In genomic region chr10:96414303-96414702, GRCh38 we compare ENCODE assay signal across 34 cellular contexts. TPM values are rescaled to one million over a fixed set of nuclear protein-coding genes. Genes with fewer than 3 reads are reported as not detected.
"Had no signal": no experiment of that assay in that cellular context is flagged by ENCODE, and none has a peak within 500 bp of the region (broad histone marks: within the 10 kb centered on the region; RNA-seq: fewer than 3 reads in every experiment).

No MANE protein-coding gene starts in this region.

- H3K9ac ChIP-seq: neural progenitor cell had no signal

- H3K27ac ChIP-seq: esophagus squamous epithelium, neural progenitor cell, prostate gland, stomach, thyroid gland had no signal

- H3K36me3 ChIP-seq: esophagus squamous epithelium, heart right ventricle, neural progenitor cell, prostate gland, right atrium auricular region, stomach, thyroid gland had no signal

- H3K27me3 ChIP-seq: neural progenitor cell, thyroid gland had no signal

- H3K36me3 Mint-ChIP-seq: immature natural killer cell; naive thymus-derived CD4-positive, alpha-beta T cell; stimulated activated effector memory CD8-positive, alpha-beta T cell treated with anti-CD3 and anti-CD28 coated beads, Interleukin-12 subunit alpha, Interleukin-12 subunit beta, amount 100 ng/mL, for 72 hours had no signal

- H3K4me3 Mint-ChIP-seq: immature natural killer cell; naive thymus-derived CD4-positive, alpha-beta T cell; nephron; neural progenitor cell; stimulated activated effector memory CD8-positive, alpha-beta T cell treated with anti-CD3 and anti-CD28 coated beads, Interleukin-12 subunit alpha, Interleukin-12 subunit beta, amount 100 ng/mL, for 72 hours had no signal

- ATAC-seq: left lobe of liver; naive thymus-derived CD4-positive, alpha-beta T cell; sciatic nerve; stimulated activated effector memory CD8-positive, alpha-beta T cell treated with anti-CD3 and anti-CD28 coated beads, Interleukin-12 subunit alpha, Interleukin-12 subunit beta, amount 100 ng/mL, for 72 hours had no signal

- H3K4me1 ChIP-seq: prostate gland, thyroid gland had no signal

- H3K27ac Mint-ChIP-seq: immature natural killer cell; naive thymus-derived CD4-positive, alpha-beta T cell; nephron; neural progenitor cell; stimulated activated effector memory CD8-positive, alpha-beta T cell treated with anti-CD3 and anti-CD28 coated beads, Interleukin-12 subunit alpha, Interleukin-12 subunit beta, amount 100 ng/mL, for 72 hours had no signal

- H3K9me3 ChIP-seq: esophagus squamous epithelium, heart right ventricle, prostate gland, right atrium auricular region, stomach, thyroid gland had no signal

- H3K4me3 ChIP-seq: esophagus squamous epithelium, heart right ventricle, neural progenitor cell, prostate gland, right atrium auricular region, stomach, thyroid gland had no signal

- DNase-seq: dermis blood vessel endothelial cell; effector memory CD4-positive, alpha-beta T cell; esophagus squamous epithelium; foreskin melanocyte; glutamatergic neuron; heart right ventricle; hippocampal formation; immature natural killer cell; mesendoderm; midbrain; naive thymus-derived CD4-positive, alpha-beta T cell; stimulated activated CD4-positive, alpha-beta T cell treated with anti-CD3 and anti-CD28 coated beads, Interleukin-2, amount 100 ng/mL, for 24 hours; stimulated activated CD4-positive, alpha-beta T cell treated with anti-CD3 and anti-CD28 coated beads, Interleukin-4, amount 100 ng/mL, for 24 hours; stimulated activated naive CD4-positive, alpha-beta T cell treated with Interleukin-2 at 50 U/mL for 16 hours; stomach; thyroid gland; trophoblast cell had no signal

- H3K4me1 Mint-ChIP-seq: immature natural killer cell; naive thymus-derived CD4-positive, alpha-beta T cell; stimulated activated effector memory CD8-positive, alpha-beta T cell treated with anti-CD3 and anti-CD28 coated beads, Interleukin-12 subunit alpha, Interleukin-12 subunit beta, amount 100 ng/mL, for 72 hours had no signal

- H3K9me3 Mint-ChIP-seq: immature natural killer cell; naive thymus-derived CD4-positive, alpha-beta T cell; nephron; neural progenitor cell; stimulated activated effector memory CD8-positive, alpha-beta T cell treated with anti-CD3 and anti-CD28 coated beads, Interleukin-12 subunit alpha, Interleukin-12 subunit beta, amount 100 ng/mL, for 72 hours had no signal

RNA-seq across cellular contexts. Expression of gene OPALIN, which starts 55.5 kb away (rescaled TPM):
- total RNA-seq: dermis blood vessel endothelial cell; endothelial cell of umbilical vein; epithelial cell of proximal tubule; esophagus squamous epithelium; heart right ventricle; left lobe of liver; liver; lung microvascular endothelial cell; mucosa of gallbladder; naive thymus-derived CD4-positive, alpha-beta T cell; osteoblast; right atrium auricular region; sciatic nerve; skeletal muscle tissue; stomach; subcutaneous adipose tissue; temporal lobe; thyroid gland; ureter had no signal
